ENCODE assay signal across 8 cellular contexts in the genomic region with DNA sequence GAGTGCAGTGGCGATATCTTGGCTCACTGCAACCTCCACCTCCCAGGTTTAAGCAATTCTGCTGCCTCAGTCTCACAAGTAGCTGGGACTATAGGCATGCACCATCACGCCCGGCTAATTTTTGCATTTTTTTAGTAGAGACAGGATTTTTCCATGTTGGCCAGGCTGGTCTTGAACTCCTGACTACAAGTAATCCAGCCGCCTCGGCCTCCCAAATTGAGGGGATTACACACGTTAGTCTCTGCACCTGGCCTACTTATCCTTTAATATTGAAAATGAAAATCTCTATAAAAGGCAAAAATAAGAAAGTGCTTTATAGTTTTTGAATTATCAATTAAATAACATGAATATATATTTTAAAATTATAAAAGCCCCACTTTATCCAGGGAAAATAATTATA.
"Had no signal": no experiment of that assay in that cellular context is flagged by ENCODE, and none has a peak within 500 bp of the region (broad histone marks: within the 10 kb centered on the region; RNA-seq: fewer than 3 reads in every experiment).

No MANE protein-coding gene starts in this region.

- H3K4me3 ChIP-seq: GM12878 had no signal

- FAIRE-seq: G401.6, GM12878, GM12891, GM12892, GM18507, GM19239 had no signal

- DNase-seq: GDM1, GF-D8 had no signal
